8 cellular contexts compared by ENCODE assay signal in genomic region chr10:102246261-102246660, GRCh38. TPM values are rescaled to one million over a fixed set of nuclear protein-coding genes. Genes with fewer than 3 reads are reported as not detected.
A peak's percentile ranks its signal among the peaks of the same experiment; 100 is the strongest.
DNase-seq lines count a peak whose midpoint lies in the region; ATAC-seq and TF ChIP-seq lines count a peak whose summit lies in the region.

No MANE protein-coding gene starts in this region.

- H3K27ac ChIP-seq in Peyer's patch (peak overlapping the region; percentile 82 to 92 (median 88)), esophagus (ENCODE audit: low read depth in 2 of 2, low read length in 1 of 2) (peak overlapping the region in 1 of 2 donors; percentile 91)

- TF ChIP-seq CTCF in Peyer's patch (IDR thresholded peaks at IDR 0.05): no peak
- TF ChIP-seq CTCF in progenitor cell of endocrine pancreas (IDR thresholded peaks at IDR 0.05; ENCODE audit: unreplicated experiment): no peak

- H3K36me3 ChIP-seq in ES-I3 (ENCODE audit: insufficient read depth, low read length): no peaks in the 10 kb centered on the region
- H3K36me3 ChIP-seq in Peyer's patch: no peaks in the 10 kb centered on the region
- no peaks in the 10 kb centered on the region for H3K36me3 ChIP-seq in esophagus (ENCODE audit: control insufficient read depth in 2 of 2, insufficient read depth in 2 of 2, low read length in 1 of 2)

- H3K9me3 Mint-ChIP-seq in progenitor cell of endocrine pancreas (ENCODE audit: low read depth): no peaks in the 10 kb centered on the region

- H3K4me3 ChIP-seq in Peyer's patch: peak overlapping the region; percentile 67 to 87 (median 80)
- peak overlapping the region; percentile 89 to 91 for H3K4me3 ChIP-seq in esophagus (ENCODE audit: low read depth in 1 of 2, low read length in 2 of 2)

- peak overlapping the region; percentile 88 for H3K9ac ChIP-seq in ES-I3 (ENCODE audit: low read depth, low read length)

- H3K9me3 ChIP-seq in ES-I3 (ENCODE audit: control insufficient read depth, insufficient read depth, low read length) (no peaks in the 10 kb centered on the region), Peyer's patch (no peaks in the 10 kb centered on the region), esophagus (ENCODE audit: control insufficient read depth in 2 of 2, insufficient read depth in 1 of 2, low read depth in 1 of 2, low read length in 1 of 2) (no peaks in the 10 kb centered on the region)

- H3K27me3 Mint-ChIP-seq in progenitor cell of endocrine pancreas: peaks cover 24% of the 10 kb centered on the region

- H3K27me3 ChIP-seq in Peyer's patch (no peaks in the 10 kb centered on the region), esophagus (ENCODE audit: control insufficient read depth in 1 of 2, insufficient read depth in 2 of 2, low read length in 2 of 2) (no peaks in the 10 kb centered on the region)

- peaks cover 1% of the 10 kb centered on the region for H3K36me3 Mint-ChIP-seq in progenitor cell of endocrine pancreas (ENCODE audit: insufficient read depth)

- peaks cover 30% of the 10 kb centered on the region for H3K4me1 Mint-ChIP-seq in progenitor cell of endocrine pancreas (ENCODE audit: low read depth)

- H3K4me1 ChIP-seq in ES-I3 (ENCODE audit: insufficient read depth, low read length) (peaks cover 3% of the 10 kb centered on the region; the same call in 1 of the 2 replicates), Peyer's patch (peaks cover 4 to 63% (median 22%) of the 10 kb centered on the region in 4 donors), esophagus (ENCODE audit: control insufficient read depth in 2 of 2, insufficient read depth in 2 of 2, low read length in 1 of 2) (peaks cover under 1 to 8% of the 10 kb centered on the region in 2 donors)

- peak overlapping the region; percentile 99 for H3K27ac Mint-ChIP-seq in progenitor cell of endocrine pancreas

- 23 to 28% methylated on average over 3 of the region's 3 CpGs for WGBS in esophagus, 2 donors

- no peak for TF ChIP-seq POLR2A in Peyer's patch (IDR thresholded peaks at IDR 0.05)

- DNase-seq in Peyer's patch: no peak
- DNase-seq in progenitor cell of endocrine pancreas (ENCODE audit: low spot score, unreplicated experiment): no peak
- DNase-seq in activated gamma-delta T cell (lab: John Stamatoyannopoulos, UW): no peak
- DNase-seq in stimulated activated CD4-positive, alpha-beta T cell treated with anti-CD3 and anti-CD28 coated beads, Interleukin-4, amount 100 ng/mL, for 4 hours: no peak
- DNase-seq in NCI-H446 treated with DMSO at 0.1 percent for 48 hours (lab: John Stamatoyannopoulos, UW): no peak

- H3K4me3 Mint-ChIP-seq in progenitor cell of endocrine pancreas (ENCODE audit: low read depth): peak overlapping the region; percentile 99

- no peak for ATAC-seq in HG02970 (IDR thresholded peaks at IDR 0.05; ENCODE audit: low FRiP score, unreplicated experiment)

RNA-seq across cellular contexts. Expression of gene GBF1, which starts 0.9 kb away (rescaled TPM):
- total RNA-seq in Peyer's patch: 10 to 100 TPM; 73.4 to 98.5 (median 95.8) TPM
- 10 to 100 TPM; 11.4 to 11.7 TPM for polyA plus RNA-seq in esophagus
- total RNA-seq in progenitor cell of endocrine pancreas: 52.3 and 54.6 TPM in 2 replicates

RNA-seq across cellular contexts. Expression of gene PITX3, which starts 4.9 kb away (rescaled TPM):
- total RNA-seq in Peyer's patch: not detected
- not detected for polyA plus RNA-seq in esophagus
- not detected in 2 replicates for total RNA-seq in progenitor cell of endocrine pancreas

RNA-seq across cellular contexts. Expression of gene ELOVL3, which starts 20.2 kb away (rescaled TPM):
- total RNA-seq in Peyer's patch (not detected), progenitor cell of endocrine pancreas (not detected in 2 replicates)
- under 1 TPM in 1 of 2 donors, not detected in 1; 0.02 TPM for polyA plus RNA-seq in esophagus
